Comparison of ENCODE assay signal across 28 cellular contexts in the genomic region with DNA sequence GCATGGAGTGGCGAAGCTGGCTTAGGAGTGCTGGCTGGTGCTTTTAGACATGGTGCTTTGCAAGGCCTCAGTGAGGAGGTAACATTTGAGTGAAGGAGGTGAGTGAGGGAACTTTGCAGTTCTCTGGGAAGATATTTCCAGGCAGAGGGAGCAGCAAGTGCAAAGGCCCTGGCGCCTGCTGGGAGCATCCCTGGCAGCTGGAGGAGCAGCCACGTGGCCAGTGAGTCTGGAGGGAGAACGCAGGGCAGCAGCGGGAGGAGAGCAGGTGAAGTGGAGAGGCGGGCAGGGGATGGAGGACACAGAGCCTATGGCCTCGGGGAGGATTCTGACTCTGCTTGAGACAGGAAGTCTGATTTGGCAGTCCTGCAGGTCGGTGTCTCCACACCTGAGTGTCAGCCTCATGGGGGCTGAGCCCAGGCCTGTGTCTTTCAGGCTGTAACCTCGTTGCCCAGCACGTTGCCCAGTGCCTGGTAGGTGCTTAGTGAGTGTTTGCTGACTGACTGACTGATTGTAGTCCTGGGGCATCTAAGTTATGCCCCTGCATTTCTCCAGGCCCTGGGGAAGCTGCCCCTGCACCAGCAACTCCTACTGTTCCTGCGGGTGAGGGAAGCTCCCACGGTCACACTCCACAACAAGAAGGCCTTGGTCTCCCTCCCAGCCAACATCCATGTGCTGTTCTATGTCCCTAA. TPM values are rescaled to one million over a fixed set of nuclear protein-coding genes. Genes with fewer than 3 reads are reported as not detected.
DNase-seq lines count a peak whose midpoint lies in the region; ATAC-seq, FAIRE-seq and TF ChIP-seq lines count a peak whose summit lies in the region.
"Had no signal": no experiment of that assay in that cellular context is flagged by ENCODE, and none has a peak within 500 bp of the region (broad histone marks: within the 10 kb centered on the region; RNA-seq: fewer than 3 reads in every experiment).

No MANE protein-coding gene starts in this region.

- H3K4me1 ChIP-seq in HepG2 (ENCODE audit: insufficient read depth, low read length) (no peaks in the 10 kb centered on the region), right lobe of liver (no peaks in the 10 kb centered on the region), neural progenitor cell (no peaks in the 10 kb centered on the region), BE2C (no peaks in the 10 kb centered on the region)
- H3K4me1 ChIP-seq: HAP-1 had no signal

- intact Hi-C loops in HepG2 (cut with micrococcal nuclease; ENCODE audit: unreplicated experiment) (no loop called here), right lobe of liver (cut with DNase I) (no loop called here)

- H3K4me3 ChIP-seq in HepG2 (replicated peaks in 1 of 3; ENCODE audit: insufficient read depth in 1 of 3, low read depth in 2 of 3, low read length in 3 of 3), result no peak overlapping the region
- H3K4me3 ChIP-seq in right lobe of liver, result no peak overlapping the region
- no peak overlapping the region for H3K4me3 ChIP-seq in neural progenitor cell
- no peak overlapping the region for H3K4me3 ChIP-seq in BE2C (ENCODE audit: low read depth, low read length)
- H3K4me3 ChIP-seq: GM23248, HAP-1, K562 had no signal

- H3F3A ChIP-seq in neural progenitor cell (ENCODE audit: low read depth), result no peaks in the 10 kb centered on the region

- no peak overlapping the region for H3K27ac ChIP-seq in HepG2 (ENCODE audit: extremely low read length, insufficient read depth, low read length)
- H3K27ac ChIP-seq in right lobe of liver, result no peak overlapping the region
- no peak overlapping the region for H3K27ac ChIP-seq in neural progenitor cell
- H3K27ac ChIP-seq: C4-2B, GM23248, HL-60 had no signal

- H3K4me1 Mint-ChIP-seq in T-helper 17 cell, result peaks cover 14% of the 10 kb centered on the region
- H3K4me1 Mint-ChIP-seq in neural progenitor cell, result peaks cover 1% of the 10 kb centered on the region

- POLR2A ChIA-PET in HepG2 (lab: Yijun Ruan, JAX), result no interaction called here
- POLR2A ChIA-PET in HEK293T (lab: Yijun Ruan, JAX), result no interaction called here

- no peaks in the 10 kb centered on the region for H3K9me3 Mint-ChIP-seq in neural progenitor cell
- H3K9me3 Mint-ChIP-seq: CD8-positive, alpha-beta T cell; HFFc6 had no signal

- no peak overlapping the region for H3K9ac ChIP-seq in HepG2 (ENCODE audit: insufficient read depth, low read depth, low read length)
- H3K9ac ChIP-seq in neural progenitor cell, result no peak overlapping the region
- H3K9ac ChIP-seq: GM23248 had no signal

- H3K4me3 Mint-ChIP-seq in T-helper 17 cell, result peak overlapping the region; percentile 73
- H3K4me3 Mint-ChIP-seq in neural progenitor cell, result no peak overlapping the region
- H3K4me3 Mint-ChIP-seq: CD8-positive, alpha-beta T cell; HFFc6 had no signal

- TF ChIP-seq CTCF in HepG2 (CRISPR knock-in tag; IDR thresholded peaks at IDR 0.05) (no peak), right lobe of liver (IDR thresholded peaks at IDR 0.05) (no peak), neural progenitor cell (IDR thresholded peaks at IDR 0.05) (no peak), BE2C (IDR thresholded peaks at IDR 0.05; ENCODE audit: low read depth, low read length) (no peak)

- no peak overlapping the region for H3K4me2 ChIP-seq in HepG2 (ENCODE audit: low read depth, low read length)
- H3K4me2 ChIP-seq in neural progenitor cell, result no peak overlapping the region

- H3K27ac Mint-ChIP-seq in T-helper 17 cell, result peak overlapping the region; percentile 84
- peak overlapping the region; percentile 35 for H3K27ac Mint-ChIP-seq in neural progenitor cell
- H3K27ac Mint-ChIP-seq: HFFc6 had no signal

- H3K79me2 ChIP-seq in HepG2 (ENCODE audit: insufficient read depth, low read length) (no peaks in the 10 kb centered on the region), neural progenitor cell (ENCODE audit: low read depth) (no peaks in the 10 kb centered on the region)

- in situ Hi-C loops in HepG2 (cut with HindIII; ENCODE audit: extremely low pct_ligation_motif_present, low pct_unique_long_range_greater_than_20kb), result no loop called here

- no peaks in the 10 kb centered on the region for H4K20me1 ChIP-seq in HepG2 (ENCODE audit: insufficient read depth, low read length)
- no peaks in the 10 kb centered on the region for H4K20me1 ChIP-seq in neural progenitor cell (ENCODE audit: low read depth)

- no peaks in the 10 kb centered on the region for H3K36me3 ChIP-seq in HepG2 (replicated peaks in 1 of 2; ENCODE audit: control insufficient read depth in 1 of 2, insufficient read depth in 2 of 2, low read length in 2 of 2)
- H3K36me3 ChIP-seq in right lobe of liver, result no peaks in the 10 kb centered on the region
- no peaks in the 10 kb centered on the region for H3K36me3 ChIP-seq in neural progenitor cell
- H3K36me3 ChIP-seq in BE2C, result no peaks in the 10 kb centered on the region
- H3K36me3 ChIP-seq: HAP-1 had no signal

- CTCF ChIA-PET in HepG2 (lab: Yijun Ruan, JAX; ENCODE audit: low intra/inter-chr PET ratio, low total read pairs), result no interaction called here
- CTCF ChIA-PET in HEK293T (lab: Yijun Ruan, JAX), result no interaction called here

- H3K9me3 ChIP-seq in HepG2 (ENCODE audit: low read length), result no peaks in the 10 kb centered on the region
- no peaks in the 10 kb centered on the region for H3K9me3 ChIP-seq in right lobe of liver
- H3K9me3 ChIP-seq in T-helper 17 cell (ENCODE audit: control insufficient read depth, low read length, poor library complexity, severe bottlenecking), result no peaks in the 10 kb centered on the region
- H3K9me3 ChIP-seq in neural progenitor cell (ENCODE audit: low read depth), result no peaks in the 10 kb centered on the region
- H3K9me3 ChIP-seq in BE2C, result no peaks in the 10 kb centered on the region
- H3K9me3 ChIP-seq: HAP-1 had no signal

- BruUV-seq in HepG2 (replicated peaks; lab: Mats Ljungman, UMichigan), result no TSS peak

- H3K27me3 Mint-ChIP-seq in T-helper 17 cell, result no peaks in the 10 kb centered on the region
- H3K27me3 Mint-ChIP-seq in neural progenitor cell (ENCODE audit: insufficient read depth, low read depth), result peaks cover 2% of the 10 kb centered on the region

- ATAC-seq in HepG2 (no peak), right lobe of liver (no peak), T-helper 17 cell (no peak)
- ATAC-seq: CD8-positive, alpha-beta T cell; K562 had no signal

- FAIRE-seq in HepG2 (lab: Jason Lieb, UNC), result no peak
- FAIRE-seq: A204.1, GM12891, GM19239, K562 had no signal

- TF ChIP-seq RAD21 in HepG2 (CRISPR knock-in tag; IDR thresholded peaks at IDR 0.05), result no peak

- TF ChIP-seq POLR2A in HepG2 (IDR thresholded peaks at IDR 0.05; ENCODE audit: insufficient read depth in 1 of 2, low read depth in 2 of 2, low read length in 2 of 2), result no peak
- TF ChIP-seq POLR2A in right lobe of liver (IDR thresholded peaks at IDR 0.05), result no peak

- H3K27me3 ChIP-seq in HepG2 (ENCODE audit: control insufficient read depth in 1 of 2, insufficient read depth in 2 of 2, low read length in 2 of 2) (peaks cover 10 to 65% of the 10 kb centered on the region in 2 experiments), right lobe of liver (no peaks in the 10 kb centered on the region), neural progenitor cell (no peaks in the 10 kb centered on the region), BE2C (no peaks in the 10 kb centered on the region)

- DNase-seq in HepG2 (ENCODE audit: low spot score) (no peak), right lobe of liver (no peak), T-helper 17 cell (no peak), neural progenitor cell (ENCODE audit: low spot score) (no peak), BE2C (no peak), GDM1 (lab: John Stamatoyannopoulos, UW) (no peak), HEK293T (ENCODE audit: extremely low spot score) (no peak)
- DNase-seq: ACHN; Calu3; CD8-positive, alpha-beta T cell; DMS 273 treated with DMSO at 0.1 percent for 48 hours; DMS53; DND-41; EL; GM23248; HFFc6; IMR-90 had no signal

- H2AFZ ChIP-seq in HepG2 (ENCODE audit: low read length) (no peak overlapping the region), neural progenitor cell (replicated peaks) (no peak overlapping the region)
- H2AFZ ChIP-seq: GM23248 had no signal

- no peaks in the 10 kb centered on the region for H3K36me3 Mint-ChIP-seq in T-helper 17 cell (ENCODE audit: low read depth)
- no peaks in the 10 kb centered on the region for H3K36me3 Mint-ChIP-seq in neural progenitor cell
- H3K36me3 Mint-ChIP-seq: CD8-positive, alpha-beta T cell had no signal

- 34% methylated on average over 8 of the region's 12 CpGs for WGBS in HepG2 (ENCODE audit: low lambda C conversion rate)
- WGBS in right lobe of liver (ENCODE audit: insufficient coverage, low coverage, low lambda C conversion rate, missing lambda C conversion rate), result 83% methylated on average over 6 of the region's 12 CpGs

- TF ChIP-seq EP300 in HepG2 (IDR thresholded peaks at IDR 0.05; ENCODE audit: low read depth in 2 of 2, low read length in 2 of 2) (no peak), HepG2 (CRISPR knock-in tag; IDR thresholded peaks at IDR 0.05; ENCODE audit: borderline replicate concordance) (no peak)

RNA-seq across cellular contexts. Expression of gene BPIFB4, which starts 11.0 kb away (rescaled TPM):
- total RNA-seq in HepG2 (2016; rRNA removed; fragmentation: Illumina TruSeq; extraction: Trizol) (not detected in 2 replicates), right lobe of liver (not detected), T-helper 17 cell (not detected), neural progenitor cell (ENCODE audit: low replicate concordance) (not detected in 2 replicates)
- not detected in 2 replicates for total RNA-seq in HepG2 (2016; cell fraction: cytosol; rRNA removed; fragmentation: Illumina TruSeq; extraction: Trizol; ENCODE audit: low read depth)
- not detected in 2 replicates for total RNA-seq in HepG2 (2016; cell fraction: insoluble cytoplasmic fraction; rRNA removed; fragmentation: Illumina TruSeq; extraction: Trizol)
- total RNA-seq in HepG2 (2016; cell fraction: membrane; rRNA removed; fragmentation: Illumina TruSeq; extraction: Trizol), result not detected in 2 replicates
- total RNA-seq in HepG2 (2016; cell fraction: nucleus; rRNA removed; fragmentation: Illumina TruSeq; extraction: Trizol), result not detected in 2 replicates
- 0.09 and 0.13 TPM in 2 replicates for polyA plus RNA-seq in HepG2 (2011; rRNA removed)
- polyA plus RNA-seq in HepG2 (2011; cell fraction: cytosol; rRNA removed), result 0.06 and 0.07 TPM in 2 replicates
- polyA plus RNA-seq in HepG2 (2011; cell fraction: nucleus; rRNA removed), result 0.32 and 0.36 TPM in 2 replicates
- not detected in 2 replicates for polyA plus RNA-seq in HepG2 (2012)
- not detected in 2 replicates for polyA plus RNA-seq in HepG2 (2016; cell fraction: cytosol; fragmentation: Illumina TruSeq; extraction: Trizol; ENCODE audit: low read depth)
- polyA plus RNA-seq in HepG2 (2016; cell fraction: insoluble cytoplasmic fraction; fragmentation: Illumina TruSeq; extraction: Trizol; ENCODE audit: low read depth), result not detected in 2 replicates
- not detected in 2 replicates for polyA plus RNA-seq in HepG2 (2016; cell fraction: membrane; fragmentation: Illumina TruSeq; extraction: Trizol; ENCODE audit: low read depth)
- not detected in 2 replicates for polyA plus RNA-seq in HepG2 (2016; cell fraction: nucleus; fragmentation: Illumina TruSeq; extraction: Trizol; ENCODE audit: insufficient read depth, low read depth)
- polyA minus RNA-seq in HepG2 (2011; rRNA and poly(A)+ RNA removed; ENCODE audit: low replicate concordance), result not detected in 2 replicates
- polyA minus RNA-seq in HepG2 (2011; cell fraction: cytosol; rRNA and poly(A)+ RNA removed), result not detected in 2 replicates
- polyA minus RNA-seq in HepG2 (2011; cell fraction: nucleus; rRNA and poly(A)+ RNA removed), result not detected in 2 replicates
- not detected for polyA plus RNA-seq in BE2C (2012; ENCODE audit: insufficient read depth, insufficient read length, low read depth)
- total RNA-seq: Calu3; CD8-positive, alpha-beta T cell; G401; GM23248; H4; HFFc6; HT1080; IMR-90; K562 had no signal
- polyA plus RNA-seq: BJ, GM23248, IMR-90, K562 had no signal

RNA-seq across cellular contexts. Expression of gene BPIFB3, which starts 14.7 kb away (rescaled TPM):
- total RNA-seq in HepG2 (2016; rRNA removed; fragmentation: Illumina TruSeq; extraction: Trizol) (not detected in 2 replicates), right lobe of liver (not detected), T-helper 17 cell (not detected), neural progenitor cell (ENCODE audit: low replicate concordance) (not detected in 2 replicates)
- total RNA-seq in HepG2 (2016; cell fraction: cytosol; rRNA removed; fragmentation: Illumina TruSeq; extraction: Trizol; ENCODE audit: low read depth), result not detected in 2 replicates
- not detected in 2 replicates for total RNA-seq in HepG2 (2016; cell fraction: insoluble cytoplasmic fraction; rRNA removed; fragmentation: Illumina TruSeq; extraction: Trizol)
- total RNA-seq in HepG2 (2016; cell fraction: membrane; rRNA removed; fragmentation: Illumina TruSeq; extraction: Trizol), result not detected in 2 replicates
- not detected in 2 replicates for total RNA-seq in HepG2 (2016; cell fraction: nucleus; rRNA removed; fragmentation: Illumina TruSeq; extraction: Trizol)
- 0.09 TPM in 1 of 2 replicates, not detected in the other for polyA plus RNA-seq in HepG2 (2011; rRNA removed)
- polyA plus RNA-seq in HepG2 (2011; cell fraction: cytosol; rRNA removed), result not detected in 2 replicates
- polyA plus RNA-seq in HepG2 (2011; cell fraction: nucleus; rRNA removed), result 0.21 TPM in 1 of 2 replicates, not detected in the other
- polyA plus RNA-seq in HepG2 (2012), result not detected in 2 replicates
- not detected in 2 replicates for polyA plus RNA-seq in HepG2 (2016; cell fraction: cytosol; fragmentation: Illumina TruSeq; extraction: Trizol; ENCODE audit: low read depth)
- not detected in 2 replicates for polyA plus RNA-seq in HepG2 (2016; cell fraction: insoluble cytoplasmic fraction; fragmentation: Illumina TruSeq; extraction: Trizol; ENCODE audit: low read depth)
- polyA plus RNA-seq in HepG2 (2016; cell fraction: membrane; fragmentation: Illumina TruSeq; extraction: Trizol; ENCODE audit: low read depth), result not detected in 2 replicates
- polyA plus RNA-seq in HepG2 (2016; cell fraction: nucleus; fragmentation: Illumina TruSeq; extraction: Trizol; ENCODE audit: insufficient read depth, low read depth), result not detected in 2 replicates
- not detected in 2 replicates for polyA minus RNA-seq in HepG2 (2011; rRNA and poly(A)+ RNA removed; ENCODE audit: low replicate concordance)
- not detected in 2 replicates for polyA minus RNA-seq in HepG2 (2011; cell fraction: cytosol; rRNA and poly(A)+ RNA removed)
- polyA minus RNA-seq in HepG2 (2011; cell fraction: nucleus; rRNA and poly(A)+ RNA removed), result not detected in 2 replicates
- polyA plus RNA-seq in BE2C (2012; ENCODE audit: insufficient read depth, insufficient read length, low read depth), result not detected
- total RNA-seq: Calu3; CD8-positive, alpha-beta T cell; G401; GM23248; H4; HFFc6; HT1080; IMR-90; K562 had no signal
- polyA plus RNA-seq: BJ, GM23248, IMR-90, K562 had no signal

RNA-seq across cellular contexts. Expression of gene BPIFB6, which starts 36.9 kb away (rescaled TPM):
- total RNA-seq in HepG2 (2016; rRNA removed; fragmentation: Illumina TruSeq; extraction: Trizol) (0.13 TPM in 1 of 2 replicates, not detected in the other), right lobe of liver (not detected), T-helper 17 cell (not detected), neural progenitor cell (ENCODE audit: low replicate concordance) (not detected in 2 replicates)
- total RNA-seq in HepG2 (2016; cell fraction: cytosol; rRNA removed; fragmentation: Illumina TruSeq; extraction: Trizol; ENCODE audit: low read depth), result not detected in 2 replicates
- total RNA-seq in HepG2 (2016; cell fraction: insoluble cytoplasmic fraction; rRNA removed; fragmentation: Illumina TruSeq; extraction: Trizol), result not detected in 2 replicates
- total RNA-seq in HepG2 (2016; cell fraction: membrane; rRNA removed; fragmentation: Illumina TruSeq; extraction: Trizol), result not detected in 2 replicates
- total RNA-seq in HepG2 (2016; cell fraction: nucleus; rRNA removed; fragmentation: Illumina TruSeq; extraction: Trizol), result 0.28 TPM in 1 of 2 replicates, not detected in the other
- 1.7 and 3.1 TPM in 2 replicates for polyA plus RNA-seq in HepG2 (2011; rRNA removed)
- 0.36 and 0.92 TPM in 2 replicates for polyA plus RNA-seq in HepG2 (2011; cell fraction: cytosol; rRNA removed)
- 16.0 and 30.7 TPM in 2 replicates for polyA plus RNA-seq in HepG2 (2011; cell fraction: nucleus; rRNA removed)
- 1.9 and 4.7 TPM in 2 replicates for polyA plus RNA-seq in HepG2 (2012)
- polyA plus RNA-seq in HepG2 (2016; cell fraction: cytosol; fragmentation: Illumina TruSeq; extraction: Trizol; ENCODE audit: low read depth), result not detected in 2 replicates
- polyA plus RNA-seq in HepG2 (2016; cell fraction: insoluble cytoplasmic fraction; fragmentation: Illumina TruSeq; extraction: Trizol; ENCODE audit: low read depth), result not detected in 2 replicates
- not detected in 2 replicates for polyA plus RNA-seq in HepG2 (2016; cell fraction: membrane; fragmentation: Illumina TruSeq; extraction: Trizol; ENCODE audit: low read depth)
- polyA plus RNA-seq in HepG2 (2016; cell fraction: nucleus; fragmentation: Illumina TruSeq; extraction: Trizol; ENCODE audit: insufficient read depth, low read depth), result 0.32 TPM in 1 of 2 replicates, not detected in the other
- polyA minus RNA-seq in HepG2 (2011; rRNA and poly(A)+ RNA removed; ENCODE audit: low replicate concordance), result 2.3 TPM in 1 of 2 replicates, not detected in the other
- polyA minus RNA-seq in HepG2 (2011; cell fraction: cytosol; rRNA and poly(A)+ RNA removed), result not detected in 2 replicates
- polyA minus RNA-seq in HepG2 (2011; cell fraction: nucleus; rRNA and poly(A)+ RNA removed), result 2.2 and 2.5 TPM in 2 replicates
- not detected for polyA plus RNA-seq in BE2C (2012; ENCODE audit: insufficient read depth, insufficient read length, low read depth)
- total RNA-seq: Calu3; CD8-positive, alpha-beta T cell; G401; GM23248; H4; HFFc6; HT1080; IMR-90; K562 had no signal
- polyA plus RNA-seq: BJ, GM23248, IMR-90, K562 had no signal
